Comparison of ENCODE assay signal across 1 cellular context in the genomic region with DNA sequence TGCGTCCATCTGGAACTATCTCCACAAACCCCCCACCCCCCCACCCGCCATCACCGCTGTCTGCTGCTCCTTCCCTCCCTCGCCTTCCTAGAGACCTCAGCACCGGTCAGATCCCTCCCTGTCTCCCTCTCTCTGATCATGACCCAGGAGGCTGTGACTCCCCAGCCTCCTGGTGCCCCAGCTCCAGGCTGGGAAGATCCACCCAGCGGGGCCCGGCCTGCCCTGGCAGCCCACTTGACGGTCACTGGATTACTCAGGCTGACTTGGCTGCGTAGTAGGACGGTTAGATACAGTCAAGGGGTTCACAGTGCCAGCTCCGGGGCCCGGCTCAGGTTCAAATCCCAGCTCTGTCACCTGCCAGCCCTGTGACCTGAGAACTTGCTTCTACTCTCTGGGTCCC.
TF ChIP-seq lines count a peak whose summit lies in the region.

No MANE protein-coding gene starts in this region.

TF ChIP-seq in H1, 55 proteins besides CTCF, POLR2A, EP300 and RAD21:
- TF ChIP-seq POLR2AphosphoS5 (IDR thresholded peaks at IDR 0.05; ENCODE audit: low read depth, low read length) (no peak), SP1 (IDR thresholded peaks at IDR 0.05; ENCODE audit: low read depth, low read length) (no peak), JUND (IDR thresholded peaks at IDR 0.05; ENCODE audit: low read length) (no peak), YY1 (IDR thresholded peaks at IDR 0.05; ENCODE audit: low read depth, low read length) (no peak), KDM1A (IDR thresholded peaks at IDR 0.05; ENCODE audit: borderline replicate concordance, low read length) (no peak), NRF1 (IDR thresholded peaks at IDR 0.05; ENCODE audit: low read depth, low read length) (no peak), RBBP5 (IDR thresholded peaks at IDR 0.05; ENCODE audit: borderline replicate concordance, low read depth, low read length) (no peak), GABPA (IDR thresholded peaks at IDR 0.05; ENCODE audit: borderline replicate concordance, insufficient read depth, low read length) (no peak), ASH2L (IDR thresholded peaks at IDR 0.05; ENCODE audit: low read length) (no peak), CREB1 (IDR thresholded peaks at IDR 0.05) (no peak), TAF7 (optimal IDR thresholded peaks at IDR 0.05; ENCODE audit: borderline replicate concordance, low read depth, low read length) (no peak), POU5F1 (IDR thresholded peaks at IDR 0.05; ENCODE audit: low read depth, low read length) (no peak), RFX5 (IDR thresholded peaks at IDR 0.05; ENCODE audit: borderline replicate concordance, low read depth, low read length) (no peak), SUZ12 (IDR thresholded peaks at IDR 0.05; ENCODE audit: low read length) (no peak), BRCA1 (IDR thresholded peaks at IDR 0.05; ENCODE audit: low read depth, low read length) (no peak), PHF8 (conservative IDR thresholded peaks at IDR 0.05; ENCODE audit: low read depth, low read length) (no peak)
- TF ChIP-seq, protein P1, sequence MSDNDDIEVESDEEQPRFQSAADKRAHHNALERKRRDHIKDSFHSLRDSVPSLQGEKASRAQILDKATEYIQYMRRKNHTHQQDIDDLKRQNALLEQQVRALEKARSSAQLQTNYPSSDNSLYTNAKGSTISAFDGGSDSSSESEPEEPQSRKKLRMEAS (IDR thresholded peaks at IDR 0.05): no peak
